Comparison of ENCODE assay signal across 7 cellular contexts in the genomic region with DNA sequence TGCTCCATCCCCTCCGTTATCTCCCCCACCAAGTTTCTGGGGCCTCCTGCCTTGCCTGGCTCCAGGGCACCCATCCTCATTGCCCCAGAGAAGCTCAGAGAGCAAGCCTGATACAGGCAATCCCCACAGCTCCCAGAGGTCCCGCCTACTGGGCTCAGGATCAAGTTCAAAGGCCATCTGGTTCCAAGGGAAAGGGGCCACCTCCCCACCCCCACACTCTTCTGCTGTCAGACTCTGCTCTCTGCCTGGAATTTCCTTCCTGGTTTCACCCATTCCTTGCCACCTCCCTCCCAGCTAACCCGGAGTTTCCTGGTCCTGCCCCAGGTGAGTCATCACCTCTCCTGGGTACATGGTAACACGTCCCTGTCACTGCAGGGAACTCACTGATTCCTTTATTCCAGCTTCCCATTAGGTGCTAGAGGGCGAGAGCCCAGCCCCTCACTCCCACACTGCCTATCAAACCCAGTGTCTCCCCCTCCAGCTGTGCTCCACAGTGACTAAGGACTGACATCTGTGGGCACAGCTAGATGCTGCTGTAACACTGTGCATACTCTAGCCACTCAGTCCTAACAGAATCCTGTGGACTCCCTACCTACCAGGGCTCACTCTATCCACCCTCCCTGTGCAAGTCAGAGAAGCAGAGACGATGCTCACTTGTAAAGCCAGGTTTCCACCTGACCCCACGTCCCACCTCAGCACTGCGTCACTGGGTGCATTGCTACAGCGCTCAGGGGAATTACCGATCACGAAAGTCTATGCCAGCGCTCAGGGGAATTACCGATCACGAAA. TPM values are rescaled to one million over a fixed set of nuclear protein-coding genes. Genes with fewer than 3 reads are reported as not detected.
DNase-seq lines count a peak whose midpoint lies in the region; ATAC-seq and TF ChIP-seq lines count a peak whose summit lies in the region.

No MANE protein-coding gene starts in this region.

- H3K27me3 Mint-ChIP-seq in activated B cell treated with CpG ODN at 0.5 μM for 24 hours (peaks cover 12% of the 10 kb centered on the region), immature natural killer cell (ENCODE audit: low read depth in 3 of 3) (peaks cover 0 to 6% (median 2%) of the 10 kb centered on the region in 3 donors)

- no peaks in the 10 kb centered on the region for H3K9me3 ChIP-seq in mesenchymal stem cell (ENCODE audit: control insufficient read depth, low read length)

- intact Hi-C loops in activated B cell treated with CpG ODN at 0.5 μM for 24 hours (cut with micrococcal nuclease) = loop anchor here (1.0 to 2.0 kb wide), 4 partner anchors 9 to 51 kb away; partner anchors contain the start of gene RSPH1

- no peak overlapping the region for H3K4ac ChIP-seq in mesenchymal stem cell (ENCODE audit: low read depth in 1 of 2, low read length in 2 of 2)

- H2AFZ ChIP-seq in mesenchymal stem cell (ENCODE audit: low read depth, low read length) = no peak overlapping the region

- peak overlapping the region; percentile 79 for H2AK5ac ChIP-seq in mesenchymal stem cell (ENCODE audit: low read length, severe bottlenecking)

- H3K36me3 Mint-ChIP-seq in activated B cell treated with CpG ODN at 0.5 μM for 24 hours (ENCODE audit: low read depth) (no peaks in the 10 kb centered on the region), immature natural killer cell (no peaks in the 10 kb centered on the region)

- peak overlapping the region; percentile 81 for H3K27ac ChIP-seq in mesenchymal stem cell (ENCODE audit: low read length, poor library complexity, severe bottlenecking)

- peaks cover 24% of the 10 kb centered on the region for H3K4me1 ChIP-seq in mesenchymal stem cell (ENCODE audit: control insufficient read depth, insufficient read depth, low read depth, low read length)

- H2BK5ac ChIP-seq in mesenchymal stem cell (ENCODE audit: low read depth, low read length, poor library complexity, severe bottlenecking) = peak overlapping the region; percentile 80

- H3K36me3 ChIP-seq in mesenchymal stem cell (ENCODE audit: control insufficient read depth in 1 of 2, insufficient read depth in 2 of 2, low read depth in 1 of 2, low read length in 2 of 2) = peaks cover 0 to 2% of the 10 kb centered on the region in 2 experiments

- POLR2A ChIA-PET in activated B cell treated with CpG ODN at 0.5 μM for 24 hours (lab: Charles Lee) = interaction anchor here (1.0 to 1.6 kb wide), 2 partner anchors 9 to 62 kb away, joined by 4 to 5 read pairs; no protein-coding TSS in a partner anchor

- no peak for TF ChIP-seq CTCF in activated B cell treated with CpG ODN at 0.5 μM for 24 hours (IDR thresholded peaks at IDR 0.05)

- CTCF ChIA-PET in activated B cell treated with CpG ODN at 0.5 μM for 24 hours (lab: Charles Lee) = interaction anchor here (0.6 kb wide), 1 partner anchor 133 kb away, joined by 3 read pairs; no protein-coding TSS in a partner anchor

- H3K4me3 Mint-ChIP-seq in activated B cell treated with CpG ODN at 0.5 μM for 24 hours = peak overlapping the region; percentile 11
- H3K4me3 Mint-ChIP-seq in immature natural killer cell = no peak overlapping the region

- H2BK15ac ChIP-seq in mesenchymal stem cell (ENCODE audit: low read depth, poor library complexity, severe bottlenecking) = no peak overlapping the region

- peak overlapping the region in 1 of 2 experiments; percentile 38 for H3K14ac ChIP-seq in mesenchymal stem cell (ENCODE audit: low read length in 2 of 2)

- no peak overlapping the region for H4K91ac ChIP-seq in mesenchymal stem cell (ENCODE audit: low read length)

- H3K4me1 Mint-ChIP-seq in activated B cell treated with CpG ODN at 0.5 μM for 24 hours = peaks cover 21% of the 10 kb centered on the region
- no peaks in the 10 kb centered on the region for H3K4me1 Mint-ChIP-seq in immature natural killer cell

- H3K27me3 ChIP-seq in mesenchymal stem cell (ENCODE audit: control insufficient read depth in 1 of 2, insufficient read depth in 1 of 2, low read length in 2 of 2) = peaks cover 0 to 26% of the 10 kb centered on the region in 2 experiments

- no peaks in the 10 kb centered on the region for H3K79me1 ChIP-seq in mesenchymal stem cell (replicated peaks; ENCODE audit: low read length, poor library complexity, severe bottlenecking)

- H4K8ac ChIP-seq in mesenchymal stem cell (ENCODE audit: low read length) = no peak overlapping the region

- H2BK120ac ChIP-seq in mesenchymal stem cell (ENCODE audit: low read depth, low read length) = no peak overlapping the region

- H3K18ac ChIP-seq in mesenchymal stem cell (ENCODE audit: low read depth in 1 of 2, low read length in 2 of 2) = no peak overlapping the region

- H3K23ac ChIP-seq in mesenchymal stem cell (ENCODE audit: low read length in 2 of 2) = no peak overlapping the region

- no peak overlapping the region for H3K4me3 ChIP-seq in mesenchymal stem cell (ENCODE audit: insufficient read depth in 1 of 2, low read depth in 1 of 2, low read length in 2 of 2)

- peak; percentile 36 for DNase-seq in activated B cell treated with CpG ODN at 0.5 μM for 24 hours
- peak; percentile 26 for DNase-seq in mesenchymal stem cell
- DNase-seq in NCI-H187 treated with DMSO at 0.1 percent for 48 hours (lab: John Stamatoyannopoulos, UW) = no peak
- DNase-seq in immature natural killer cell = no peak

- WGBS in mesenchymal stem cell = 53% methylated on average over 12 of the region's 14 CpGs

- no peak overlapping the region for H3K9ac ChIP-seq in mesenchymal stem cell (ENCODE audit: low read length)

- ATAC-seq in GM18498 (IDR thresholded peaks at IDR 0.05; ENCODE audit: unreplicated experiment) = peak; percentile 62
- ATAC-seq in HG02623 (IDR thresholded peaks at IDR 0.05; ENCODE audit: unreplicated experiment) = peak; percentile 42
- peak; percentile 95 for ATAC-seq in activated B cell treated with CpG ODN at 0.5 μM for 24 hours (ENCODE audit: low read depth)
- no peak for ATAC-seq in HG03439 (IDR thresholded peaks at IDR 0.05; ENCODE audit: unreplicated experiment)

- H3K9me3 Mint-ChIP-seq in activated B cell treated with CpG ODN at 0.5 μM for 24 hours (no peaks in the 10 kb centered on the region), immature natural killer cell (peaks cover 0 to 2% (median 0%) of the 10 kb centered on the region in 6 donors)

- H3K27ac Mint-ChIP-seq in activated B cell treated with CpG ODN at 0.5 μM for 24 hours (peak overlapping the region; percentile 36), immature natural killer cell (no peak overlapping the region)

- no peak overlapping the region for H3K4me2 ChIP-seq in mesenchymal stem cell (ENCODE audit: low read length, poor library complexity, severe bottlenecking)

- no peak overlapping the region for H2BK12ac ChIP-seq in mesenchymal stem cell (ENCODE audit: low read length in 2 of 2)

RNA-seq across cellular contexts. Expression of gene RSPH1, which starts 21.8 kb away (rescaled TPM):
- 0.38 TPM in 1 of 2 replicates, not detected in the other for total RNA-seq in activated B cell treated with CpG ODN at 0.5 μM for 24 hours
- polyA plus RNA-seq in mesenchymal stem cell (2013, experiment 1 of 2) = 0.10 TPM
- polyA plus RNA-seq in mesenchymal stem cell (2013, experiment 2 of 2) = 0.10 TPM
- polyA plus RNA-seq in immature natural killer cell = under 1 TPM in 1 of 3 donors, not detected in 2; 0.37 TPM

RNA-seq across cellular contexts. Expression of gene SLC37A1, which starts 39.4 kb away (rescaled TPM):
- total RNA-seq in activated B cell treated with CpG ODN at 0.5 μM for 24 hours = 39.8 and 47.9 TPM in 2 replicates
- polyA plus RNA-seq in mesenchymal stem cell (2013, experiment 1 of 2) = 3.0 TPM
- 3.2 TPM for polyA plus RNA-seq in mesenchymal stem cell (2013, experiment 2 of 2)
- 1 to 10 TPM in 2 of 3 donors, under 1 TPM in 1; 0.09 to 6.3 (median 3.0) TPM for polyA plus RNA-seq in immature natural killer cell

Comparison
In these comparisons a context has a peak if more than half of its experiments do, and no peak if none do; other contexts are left out.
1. DNase-seq: peak in activated B cell treated with CpG ODN at 0.5 μM for 24 hours (single experiment) and mesenchymal stem cell (single experiment); none in NCI-H187 treated with DMSO at 0.1 percent for 48 hours (single experiment) and immature natural killer cell (0 of 3).